Comparison of ENCODE assay signal across 27 cellular contexts in the genomic region with DNA sequence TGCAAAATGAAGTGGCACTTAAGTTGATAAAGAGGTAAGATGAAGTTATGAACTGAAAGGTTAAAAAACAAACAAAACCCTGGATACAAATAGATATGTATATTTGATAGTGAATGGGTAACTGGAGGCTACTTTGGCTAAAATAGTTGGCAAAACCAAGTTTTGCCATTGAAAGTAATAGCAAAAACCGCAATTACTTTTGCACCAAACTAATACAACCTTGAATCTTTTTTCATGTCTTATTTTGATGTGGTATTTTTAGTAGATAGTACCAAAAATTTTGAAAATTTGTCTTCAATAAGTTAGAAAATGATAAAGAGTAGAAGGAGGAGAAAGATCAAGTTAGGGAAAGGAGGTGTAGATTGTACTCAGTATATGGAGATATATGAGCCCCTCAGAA. TPM values are rescaled to one million over a fixed set of nuclear protein-coding genes. Genes with fewer than 3 reads are reported as not detected.
"Had no signal": no experiment of that assay in that cellular context is flagged by ENCODE, and none has a peak within 500 bp of the region (broad histone marks: within the 10 kb centered on the region; RNA-seq: fewer than 3 reads in every experiment).

No MANE protein-coding gene starts in this region.

- ATAC-seq: effector memory CD8-positive, alpha-beta T cell; esophagus mucosa; gastrocnemius medialis; heart right ventricle; left cardiac atrium; left lung; left ventricle myocardium superior; lower lobe of right lung; mucosa of descending colon had no signal

- FAIRE-seq: endometrium, keratinocyte had no signal

- H3K36me3 ChIP-seq: colonic mucosa, esophagus squamous epithelium, gastrocnemius medialis, heart right ventricle, left lung, lower lobe of right lung had no signal

- DNase-seq: colonic mucosa; cortex of kidney; effector CD8-positive, alpha-beta T cell; effector memory CD8-positive, alpha-beta T cell; endodermal cell; erythroblast; esophagus squamous epithelium; foreskin fibroblast; foreskin melanocyte; gastrocnemius medialis; glutamatergic neuron; head of caudate nucleus; heart right ventricle; hippocampal formation; left cardiac atrium; left lung; left ventricle myocardium superior; lower lobe of right lung; mesenchymal stem cell; mucosa of descending colon had no signal

- H3K27ac ChIP-seq: colonic mucosa, epithelial cell of prostate, esophagus squamous epithelium, gastrocnemius medialis, heart right ventricle, left lung, lower lobe of right lung had no signal

- H3K4me1 ChIP-seq: colonic mucosa, esophagus squamous epithelium, gastrocnemius medialis, heart right ventricle, left lung, lower lobe of right lung had no signal

- H3K27me3 ChIP-seq: colonic mucosa, esophagus squamous epithelium, gastrocnemius medialis, heart right ventricle, left lung had no signal

- H3K9me3 ChIP-seq: colonic mucosa, esophagus squamous epithelium, gastrocnemius medialis, heart right ventricle, left lung, lower lobe of right lung, mucosa of descending colon had no signal

- H3K4me3 ChIP-seq: colonic mucosa, esophagus squamous epithelium, gastrocnemius medialis, heart right ventricle, left lung, lower lobe of right lung, mucosa of descending colon had no signal

RNA-seq across cellular contexts. Expression of a gene that starts 47.9 kb away (rescaled TPM):
- total RNA-seq: glomerular endothelial cell, mesothelial cell of epicardium, myocyte had no signal
- polyA plus RNA-seq: keratinocyte had no signal
